In the genomic region with DNA sequence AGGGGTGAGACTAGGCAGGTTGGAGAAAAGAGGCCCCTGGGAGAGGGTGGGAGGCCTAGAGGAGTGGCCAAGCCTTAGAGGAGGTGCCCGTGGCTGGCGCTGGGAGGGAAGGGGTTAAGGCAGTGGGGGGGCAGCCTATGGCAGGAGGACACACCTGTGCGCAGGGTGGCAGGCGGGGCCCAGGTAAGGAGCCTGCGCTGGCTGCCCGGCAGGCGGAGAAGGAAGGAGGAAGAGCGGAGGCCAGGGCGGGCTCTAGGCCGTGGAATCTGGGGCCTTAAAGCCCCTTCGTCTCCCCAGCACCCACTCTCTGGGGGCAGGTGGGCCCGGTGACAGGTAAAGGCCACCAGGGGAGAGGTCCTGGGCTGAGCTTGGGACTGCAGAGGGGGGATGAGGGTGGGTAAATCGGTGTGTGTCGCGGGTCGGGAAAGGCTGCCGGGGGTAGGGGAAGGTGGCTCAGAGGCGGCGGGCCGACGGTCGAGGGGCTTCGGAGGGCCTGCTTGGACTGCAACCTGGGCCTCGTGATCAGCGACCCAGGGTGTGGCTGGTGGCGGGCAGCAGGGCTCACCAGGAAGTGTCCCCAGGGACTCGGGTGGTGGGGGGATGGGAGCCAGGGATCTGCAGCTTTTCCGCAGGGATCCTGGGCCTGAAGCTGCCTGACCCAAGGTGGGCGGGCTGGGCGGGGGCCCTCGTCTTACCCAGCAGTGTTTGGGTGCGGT, we compare ENCODE assay signal across 8 cellular contexts. TPM values are rescaled to one million over a fixed set of nuclear protein-coding genes. Genes with fewer than 3 reads are reported as not detected.
A peak's percentile ranks its signal among the peaks of the same experiment; 100 is the strongest.
DNase-seq lines count a peak whose midpoint lies in the region; ATAC-seq and TF ChIP-seq lines count a peak whose summit lies in the region.

No MANE protein-coding gene starts in this region.

- peaks cover 9% of the 10 kb centered on the region for H3K36me3 Mint-ChIP-seq in HFFc6 (ENCODE audit: low read depth)

- no peak for TF ChIP-seq CTCF in HFFc6 (IDR thresholded peaks at IDR 0.05)

- no peak overlapping the region for H3K4me3 Mint-ChIP-seq in HFFc6

- no peaks in the 10 kb centered on the region for H3K9me3 Mint-ChIP-seq in HFFc6

- in situ Hi-C loops in ACHN (cut with HindIII; ENCODE audit: low pct_ligation_motif_present, low pct_unique_long_range_greater_than_20kb, low sequenced_read_pairs), result no loop called here

- no peaks in the 10 kb centered on the region for H3K27me3 Mint-ChIP-seq in HFFc6 (ENCODE audit: insufficient read depth)

- H3K4me1 Mint-ChIP-seq in HFFc6 (ENCODE audit: low read depth), result peaks cover 25% of the 10 kb centered on the region

- DNase-seq in HFFc6, result no peak
- peak; percentile 62 for DNase-seq in NCI-H2196 (lab: John Stamatoyannopoulos, UW; ENCODE audit: unreplicated experiment)
- peak; percentile 68 for DNase-seq in sciatic nerve (ENCODE audit: low spot score)
- no peak for DNase-seq in GM19238 (ENCODE audit: insufficient read length, low spot score)
- DNase-seq in GDM1 (lab: John Stamatoyannopoulos, UW), result no peak
- no peak for DNase-seq in ACHN

- intact Hi-C loops in sciatic nerve (cut with DNase I), result loop anchor here (10.0 kb wide), 1 partner anchor 152 kb away; no protein-coding TSS in a partner anchor

- ATAC-seq in esophagus mucosa (peak; percentile 85), sciatic nerve (no peak), HG02642 (IDR thresholded peaks at IDR 0.05; ENCODE audit: poor library complexity, unreplicated experiment) (no peak)

- 0 out of 2 replicates have a peak overlapping the region, but pooled peaks have one; percentile 33 for H3K27ac Mint-ChIP-seq in HFFc6

RNA-seq across cellular contexts. Expression of gene PHB2, which starts 7.3 kb away (rescaled TPM):
- total RNA-seq in HFFc6 (2021; fragmentation: NEBNext Ultra II Directional; extraction: Animal tissue kit (Norgen Biotek cat#: 25700)), result 100 to 1,000 TPM; 160 to 198 (median 182) TPM
- total RNA-seq in esophagus mucosa (221 TPM), sciatic nerve (112 TPM)

RNA-seq across cellular contexts. Expression of gene EMG1, which starts 7.5 kb away (rescaled TPM):
- 10 to 100 TPM; 64.9 to 83.7 (median 75.6) TPM for total RNA-seq in HFFc6 (2021; fragmentation: NEBNext Ultra II Directional; extraction: Animal tissue kit (Norgen Biotek cat#: 25700))
- total RNA-seq in esophagus mucosa (53.9 TPM), sciatic nerve (42.9 TPM)

RNA-seq across cellular contexts. Expression of gene PTPN6, which starts 12.0 kb away (rescaled TPM):
- total RNA-seq in HFFc6 (2021; fragmentation: NEBNext Ultra II Directional; extraction: Animal tissue kit (Norgen Biotek cat#: 25700)), result not detected
- 17.8 TPM for total RNA-seq in esophagus mucosa
- 35.0 TPM for total RNA-seq in sciatic nerve

RNA-seq across cellular contexts. Expression of gene C12orf57, which starts 19.4 kb away (rescaled TPM):
- total RNA-seq in HFFc6 (2021; fragmentation: NEBNext Ultra II Directional; extraction: Animal tissue kit (Norgen Biotek cat#: 25700)), result 100 to 1,000 TPM; 115 to 131 (median 123) TPM
- total RNA-seq in esophagus mucosa (84.0 TPM), sciatic nerve (177 TPM)

RNA-seq across cellular contexts. Expression of gene RNU7-1, which starts 19.6 kb away (rescaled TPM):
- total RNA-seq in HFFc6 (2021; fragmentation: NEBNext Ultra II Directional; extraction: Animal tissue kit (Norgen Biotek cat#: 25700)), result not detected
- total RNA-seq in esophagus mucosa (not detected), sciatic nerve (not detected)

Comparison
In these comparisons a context has a peak if more than half of its experiments do, and no peak if none do; other contexts are left out.
1. DNase-seq: peak in NCI-H2196 (single experiment) and sciatic nerve (single experiment); none in HFFc6 (single experiment), GM19238 (single experiment), GDM1 (single experiment) and ACHN (single experiment).
2. RNA of gene PTPN6, which starts 12.0 kb away (total RNA-seq): 35.0 TPM in sciatic nerve (single experiment) and 17.8 TPM in esophagus mucosa (single experiment); not detected in HFFc6; every median in the first group is over 10 times any median in the second.